ENCODE assay signal across 8 cellular contexts in the genomic region with DNA sequence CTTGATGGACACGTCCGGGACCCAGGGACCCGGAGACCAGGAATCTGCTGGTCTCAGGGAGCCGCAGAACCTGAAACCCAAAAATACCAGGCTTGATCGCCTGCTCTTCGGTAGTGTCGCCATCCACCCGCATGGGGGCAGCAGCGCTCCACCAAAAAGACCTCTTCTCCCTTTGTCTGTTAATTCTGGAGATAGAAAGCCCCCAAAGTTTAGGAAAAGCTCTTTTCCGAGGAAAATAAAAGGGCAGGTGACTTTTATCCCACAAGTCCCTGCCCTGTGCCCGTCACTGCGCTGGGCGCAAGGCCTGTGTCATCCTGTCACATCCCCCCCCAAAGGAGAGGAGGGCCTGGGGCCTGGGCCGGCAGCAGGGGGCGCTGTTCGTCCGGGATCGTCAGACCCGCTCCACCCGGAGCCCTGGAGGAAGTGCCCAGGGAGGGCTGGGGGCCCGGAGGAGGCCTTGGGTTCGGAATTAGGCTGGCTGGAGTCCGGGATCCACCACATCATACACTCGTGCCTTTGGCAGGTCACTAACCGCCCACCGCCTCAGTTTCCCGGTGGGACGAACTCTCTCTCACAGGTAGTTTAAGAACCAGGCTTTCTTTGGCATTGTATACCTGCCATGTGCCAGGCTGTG. TPM values are rescaled to one million over a fixed set of nuclear protein-coding genes. Genes with fewer than 3 reads are reported as not detected.
DNase-seq lines count a peak whose midpoint lies in the region; ATAC-seq and TF ChIP-seq lines count a peak whose summit lies in the region.

No MANE protein-coding gene starts in this region.

- peak; percentile 83 for TF ChIP-seq CTCF in choroid plexus epithelial cell (conservative IDR thresholded peaks at IDR 0.05; ENCODE audit: low read depth, low read length)

- peak; percentile 90 for DNase-seq in NK-92 treated with Interleukin-12 subunit alpha and Interleukin-12 subunit beta, amount 100 ng/mL, for 24 hours (lab: John Stamatoyannopoulos, UW)
- DNase-seq in NK-92 (lab: John Stamatoyannopoulos, UW; ENCODE audit: unreplicated experiment) (no peak), NCI-H345 treated with DMSO at 0.1 percent for 48 hours (lab: John Stamatoyannopoulos, UW; ENCODE audit: unreplicated experiment) (peak; percentile 61), choroid plexus epithelial cell (ENCODE audit: low read depth) (peak; percentile 81), left lobe of liver (ENCODE audit: low spot score) (peak; percentile 79)
- peak; percentile 94 to 95 for DNase-seq in activated CD4-positive, alpha-beta T cell treated with anti-CD3 and anti-CD28 coated beads for 4 hours
- DNase-seq in stimulated activated CD4-positive, alpha-beta T cell treated with anti-CD3 and anti-CD28 coated beads, Interleukin-1b, Interleukin-23, amount 100 ng/mL, for 48 hours, result peak; percentile 93

- H3K4me3 ChIP-seq in choroid plexus epithelial cell (ENCODE audit: low read depth, low read length), result peak overlapping the region; percentile 46

- peak; percentile 16 for ATAC-seq in HG03066 (IDR thresholded peaks at IDR 0.05; ENCODE audit: low read depth, unreplicated experiment)
- peak; percentile 91 for ATAC-seq in left lobe of liver

RNA-seq across cellular contexts. Expression of gene DAD1, which starts 31.9 kb away (rescaled TPM):
- total RNA-seq in left lobe of liver, result 133 TPM

RNA-seq across cellular contexts. Expression of gene ABHD4, which starts 41.0 kb away (rescaled TPM):
- total RNA-seq in left lobe of liver, result 20.0 TPM
